Comparison of ENCODE assay signal across 14 cellular contexts in the genomic region with DNA sequence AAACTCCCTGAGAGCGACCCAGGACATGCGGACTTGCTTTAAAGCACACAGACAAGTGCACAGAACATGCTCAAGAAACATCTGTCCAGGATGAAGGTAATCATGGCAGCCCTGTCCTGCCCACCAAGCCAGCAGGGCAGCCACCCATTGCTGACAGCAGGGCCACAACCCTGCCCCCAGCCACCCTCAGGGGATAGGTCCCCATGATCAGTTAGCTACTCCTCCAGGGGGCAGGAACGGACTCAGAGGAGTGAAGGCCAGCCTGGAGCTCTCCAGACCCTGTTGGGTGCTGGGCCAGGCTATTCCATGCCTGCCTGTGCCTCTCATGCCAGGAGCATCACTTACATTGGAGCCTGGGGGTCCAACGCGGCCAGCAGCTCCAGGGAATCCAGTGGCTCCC. TPM values are rescaled to one million over a fixed set of nuclear protein-coding genes. Genes with fewer than 3 reads are reported as not detected.
DNase-seq lines count a peak whose midpoint lies in the region; ATAC-seq, FAIRE-seq and TF ChIP-seq lines count a peak whose summit lies in the region.
"Had no signal": no experiment of that assay in that cellular context is flagged by ENCODE, and none has a peak within 500 bp of the region (broad histone marks: within the 10 kb centered on the region; RNA-seq: fewer than 3 reads in every experiment).

No MANE protein-coding gene starts in this region.

- H3K27me3 ChIP-seq in SK-N-SH (ENCODE audit: insufficient read depth) (no peaks in the 10 kb centered on the region; the same call in 1 of the 2 replicates), K562 (ENCODE audit: control insufficient read depth in 2 of 2, insufficient read depth in 2 of 2, low read length in 2 of 2) (peaks cover 35 to 98% of the 10 kb centered on the region in 2 experiments), neuronal stem cell (ENCODE audit: control insufficient read depth in 3 of 3, insufficient read depth in 3 of 3, low read depth in 1 of 3, low read length in 3 of 3) (no peaks in the 10 kb centered on the region)
- H3K27me3 ChIP-seq: BLaER1 treated with 17β-estradiol and CSF1 and Interleukin-3, amounts not matched to agents 10 nM and 100 nM had no signal

- TF ChIP-seq EP300 in SK-N-SH (IDR thresholded peaks at IDR 0.05; ENCODE audit: borderline replicate concordance in 1 of 2, low read depth in 1 of 2, low read length in 1 of 2) = no peak
- TF ChIP-seq EP300 in K562 (IDR thresholded peaks at IDR 0.05; ENCODE audit: low read length) = no peak

- peaks cover 3% of the 10 kb centered on the region for H3K79me1 ChIP-seq in neuronal stem cell (ENCODE audit: low read depth, low read length)

- no peak for TF ChIP-seq POLR2A in K562 (conservative IDR thresholded peaks at IDR 0.05)

- no peaks in the 10 kb centered on the region for H3F3A ChIP-seq in SK-N-SH (replicated peaks; ENCODE audit: insufficient read depth)

- H3K9ac ChIP-seq in SK-N-SH = no peak overlapping the region
- H3K9ac ChIP-seq in K562 (ENCODE audit: insufficient read depth in 1 of 2, low read depth in 2 of 2, low read length in 2 of 2) = no peak overlapping the region
- H3K9ac ChIP-seq in neuronal stem cell (ENCODE audit: low read depth, low read length, poor library complexity) = no peak overlapping the region
- H3K9ac ChIP-seq: BLaER1 treated with 17β-estradiol and CSF1 and Interleukin-3, amounts not matched to agents 10 nM and 100 nM had no signal

- H2BK5ac ChIP-seq in neuronal stem cell (ENCODE audit: low read length) = no peak overlapping the region

- H2AFZ ChIP-seq in SK-N-SH (ENCODE audit: low read depth) (no peak overlapping the region), K562 (ENCODE audit: low read depth, low read length) (no peak overlapping the region), neuronal stem cell (ENCODE audit: low read length) (no peak overlapping the region)

- H4K91ac ChIP-seq in neuronal stem cell (ENCODE audit: low read depth, low read length, poor library complexity) = no peak overlapping the region

- no peak overlapping the region for H3K18ac ChIP-seq in neuronal stem cell (ENCODE audit: low read length)

- intact Hi-C loops in K562 (cut with micrococcal nuclease) = no loop called here

- POLR2A ChIA-PET in SK-N-SH (lab: Yijun Ruan, JAX) (no interaction called here), K562 (lab: Yijun Ruan, JAX) (no interaction called here), GM10248 (lab: Yijun Ruan, JAX) (no interaction called here)

- H3K4ac ChIP-seq in neuronal stem cell (ENCODE audit: low read length) = no peak overlapping the region

- CTCF ChIA-PET in SK-N-SH (lab: Yijun Ruan, JAX) (interaction anchor here (1.0 to 1.5 kb wide), 3 partner anchors 13 to 640 kb away, joined by 3 to 6 read pairs (median 4); a partner anchor contains a TSS), K562 (lab: Yijun Ruan, JAX; ENCODE audit: low intra/inter-chr PET ratio) (no interaction called here), GM10248 (lab: Yijun Ruan, JAX) (interaction anchor here (1.5 kb wide), 1 partner anchor 16 kb away, joined by 4 read pairs; a partner anchor contains a TSS)

- no peak for FAIRE-seq in K562 (lab: Jason Lieb, UNC)
- FAIRE-seq: GM12891 had no signal

- H3K4me1 ChIP-seq in SK-N-SH (ENCODE audit: control insufficient read depth in 1 of 2, insufficient read depth in 2 of 2, low read depth in 1 of 2, low read length in 1 of 2) (peaks cover 0 to 10% of the 10 kb centered on the region in 2 experiments; a peak in 1 of 4 replicates), K562 (replicated peaks in 1 of 2; ENCODE audit: control insufficient read depth in 2 of 2, insufficient read depth in 2 of 2, low read length in 2 of 2) (peaks cover 0 to 16% of the 10 kb centered on the region in 2 experiments; a peak in 2 of 5 replicates), neuronal stem cell (ENCODE audit: control insufficient read depth in 2 of 2, insufficient read depth in 1 of 2, low read depth in 1 of 2, low read length in 2 of 2) (no peaks in the 10 kb centered on the region)

- ATAC-seq in SK-N-SH treated with all-trans-retinoic acid at 6 μM for 48 hours = peak; percentile 13; the same call in 2 of the 3 replicates
- ATAC-seq in K562 = peak; percentile 42

- H3K79me2 ChIP-seq in SK-N-SH (ENCODE audit: insufficient read depth) = no peaks in the 10 kb centered on the region
- no peaks in the 10 kb centered on the region for H3K79me2 ChIP-seq in K562 (ENCODE audit: control insufficient read depth, insufficient read depth, low read length)

- no peak overlapping the region for H2BK12ac ChIP-seq in neuronal stem cell (ENCODE audit: low read length)

- no peak overlapping the region for H2BK15ac ChIP-seq in neuronal stem cell (ENCODE audit: low read length)

- no peak overlapping the region for H2AK5ac ChIP-seq in neuronal stem cell (ENCODE audit: low read depth, low read length)

- no peak overlapping the region for H4K8ac ChIP-seq in neuronal stem cell (ENCODE audit: low read depth, low read length)

- no peak overlapping the region for H2BK120ac ChIP-seq in neuronal stem cell (ENCODE audit: low read depth, low read length)

- peak overlapping the region; percentile 0 for H3K23ac ChIP-seq in neuronal stem cell (ENCODE audit: low read depth, low read length, poor library complexity)

- H3K36me3 ChIP-seq in SK-N-SH (replicated peaks in 1 of 2; ENCODE audit: control insufficient read depth in 1 of 2, insufficient read depth in 2 of 2, low read length in 1 of 2) = no peaks in the 10 kb centered on the region
- H3K36me3 ChIP-seq in K562 (ENCODE audit: control insufficient read depth, insufficient read depth, low read length) = no peaks in the 10 kb centered on the region
- peaks cover 98 to 100% of the 10 kb centered on the region in 2 donors for H3K36me3 ChIP-seq in neuronal stem cell (replicated peaks in 1 of 2; ENCODE audit: control insufficient read depth in 2 of 2, insufficient read depth in 2 of 2, low read length in 2 of 2)
- H3K36me3 ChIP-seq: BLaER1 treated with 17β-estradiol and CSF1 and Interleukin-3, amounts not matched to agents 10 nM and 100 nM had no signal

- no peaks in the 10 kb centered on the region for H3K9me3 ChIP-seq in SK-N-SH
- H3K9me3 ChIP-seq in K562 (replicated peaks; ENCODE audit: control insufficient read depth, insufficient read depth, low read depth, low read length) = no peaks in the 10 kb centered on the region; the same call in 1 of the 2 replicates
- H3K9me3 ChIP-seq in neuronal stem cell (replicated peaks in 1 of 2; ENCODE audit: control insufficient read depth in 2 of 2, insufficient read depth in 1 of 2, low read depth in 1 of 2, low read length in 2 of 2) = peaks cover 0 to 2% of the 10 kb centered on the region in 2 donors
- H3K9me3 ChIP-seq: BLaER1 treated with 17β-estradiol and CSF1 and Interleukin-3, amounts not matched to agents 10 nM and 100 nM had no signal

- TF ChIP-seq RAD21 in SK-N-SH (IDR thresholded peaks at IDR 0.05; ENCODE audit: low read length) (no peak), K562 (CRISPR knock-in tag; conservative IDR thresholded peaks at IDR 0.05 in 1 of 2, IDR thresholded peaks at IDR 0.05 in 1 of 2) (no peak)

- TF ChIP-seq CTCF in SK-N-SH (IDR thresholded peaks at IDR 0.05) (no peak), K562 (IDR thresholded peaks at IDR 0.05 in 2 of 3, conservative IDR thresholded peaks at IDR 0.05 in 1 of 3; ENCODE audit: insufficient read depth in 2 of 3, low read depth in 1 of 3, low read length in 3 of 3) (0 out of 6 replicates have a peak, but pooled peaks of 1 of the 3 experiments have one; percentile 8), GM10248 (IDR thresholded peaks at IDR 0.05; ENCODE audit: control extremely low read depth, extremely low read depth, low read depth, missing control alignments) (no peak)

- in situ Hi-C loops in K562 (cut with MboI) = no loop called here

- H3K14ac ChIP-seq in neuronal stem cell (ENCODE audit: low read length) = no peak overlapping the region

- H3K4me2 ChIP-seq in SK-N-SH = no peak overlapping the region
- H3K4me2 ChIP-seq in K562 (ENCODE audit: insufficient read depth, low read length) = no peak overlapping the region
- no peak overlapping the region for H3K4me2 ChIP-seq in neuronal stem cell (ENCODE audit: insufficient read depth, low read length, poor library complexity, severe bottlenecking)

- no TSS peak for BruUV-seq in K562 (replicated peaks; lab: Mats Ljungman, UMichigan)

- DNase-seq in SK-N-SH (no peak), K562 (ENCODE audit: extremely low read depth in 1 of 4, low spot score in 3 of 4) (peak in 1 of 4 experiments; percentile 42), neuronal stem cell (ENCODE audit: low spot score) (no peak), GM10248 (ENCODE audit: extremely low spot score) (no peak), germinal center (ENCODE audit: low spot score) (no peak), NCI-H1105 (lab: John Stamatoyannopoulos, UW) (no peak)
- DNase-seq: 8988T; AML-193; CD4-positive, CD25-positive, alpha-beta regulatory T cell; DMS53 had no signal

- H3K9me1 ChIP-seq in K562 (ENCODE audit: control insufficient read depth, insufficient read depth, low read length) = peaks cover 3% of the 10 kb centered on the region

- H4K20me1 ChIP-seq in SK-N-SH (ENCODE audit: insufficient read depth) (no peaks in the 10 kb centered on the region), K562 (replicated peaks; ENCODE audit: control insufficient read depth, insufficient read depth, low read length) (peaks cover 7% of the 10 kb centered on the region; the same call in 1 of the 2 replicates)
- H4K20me1 ChIP-seq: BLaER1 treated with 17β-estradiol and CSF1 and Interleukin-3, amounts not matched to agents 10 nM and 100 nM had no signal

- H3K9me2 ChIP-seq in SK-N-SH = no peaks in the 10 kb centered on the region

- 66% methylated on average over 4 of the region's 5 CpGs for WGBS in SK-N-SH (ENCODE audit: low lambda C conversion rate)
- 3% methylated on average over 5 of the region's 5 CpGs for WGBS in K562 (ENCODE audit: insufficient coverage, low coverage, missing lambda C conversion rate)
- WGBS in neuronal stem cell (ENCODE audit: extremely low coverage in 2 of 2, insufficient read length in 2 of 2, insufficient replicate concordance in 1 of 2), 2 donors = no CpG with 5 or more reads among the region's 5 CpGs

- no peak overlapping the region for H3K27ac ChIP-seq in SK-N-SH (ENCODE audit: low read depth in 2 of 2, low read length in 1 of 2)
- no peak overlapping the region for H3K27ac ChIP-seq in K562 (ENCODE audit: extremely low read depth, low read depth, low read length)
- H3K27ac ChIP-seq in neuronal stem cell (replicated peaks; ENCODE audit: low read length) = no peak overlapping the region
- H3K27ac ChIP-seq: BLaER1 treated with 17β-estradiol and CSF1 and Interleukin-3, amounts not matched to agents 10 nM and 100 nM had no signal

- H3K4me3 ChIP-seq in SK-N-SH (ENCODE audit: low read depth in 2 of 2, low read length in 1 of 2) (no peak overlapping the region), K562 (no peak overlapping the region), neuronal stem cell (ENCODE audit: low read length in 2 of 2) (no peak overlapping the region)
- H3K4me3 ChIP-seq: BLaER1 treated with 17β-estradiol and CSF1 and Interleukin-3, amounts not matched to agents 10 nM and 100 nM had no signal

RNA-seq across cellular contexts. Expression of a gene that starts 15.8 kb away (rescaled TPM):
- polyA plus RNA-seq in SK-N-SH (2012; rRNA removed) (133 and 173 TPM in 2 replicates), K562 (2011; rRNA removed) (159 and 183 TPM in 2 replicates), K562 (2014; fragmentation: Illumina TruSeq; extraction: Trizol) (86.3 and 89.1 TPM in 2 replicates), K562 (2014; fragmentation: Nextera tagmentation; extraction: Ambion mirVana) (100 to 1,000 TPM; 134 to 158 TPM), K562 (2014; rRNA removed) (52.6 and 61.5 TPM in 2 replicates)
- polyA plus RNA-seq in SK-N-SH (2012; cell fraction: cytosol; rRNA removed) = 112 and 161 TPM in 2 replicates
- polyA plus RNA-seq in SK-N-SH (2012; cell fraction: nucleus; rRNA removed) = 101 and 122 TPM in 2 replicates
- 105 and 129 TPM in 2 replicates for total RNA-seq in K562 (2011; cell fraction: chromatin; rRNA removed; ENCODE audit: low replicate concordance)
- 120 and 140 TPM in 2 replicates for total RNA-seq in K562 (2011; cell fraction: nucleolus; rRNA removed)
- total RNA-seq in K562 (2011; cell fraction: nucleoplasm; rRNA removed) = 128 and 132 TPM in 2 replicates
- total RNA-seq in K562 (2014; rRNA removed) (37.2 and 37.6 TPM in 2 replicates), K562 (2014; rRNA removed; fragmentation: Illumina TruSeq; extraction: Trizol) (56.8 and 57.2 TPM in 2 replicates), K562 (2015; rRNA removed; fragmentation: Illumina TruSeq; extraction: Trizol) (56.8 and 59.3 TPM in 2 replicates), K562 (2021) (44.6 and 47.3 TPM in 2 replicates)
- polyA plus RNA-seq in K562 (2011; cell fraction: cytosol; rRNA removed) = 127 and 142 TPM in 2 replicates
- 202 and 225 TPM in 2 replicates for polyA plus RNA-seq in K562 (2011; cell fraction: nucleus; rRNA removed)
- 68.2 and 134 TPM in 2 replicates for polyA plus RNA-seq in K562 (2012)
- polyA minus RNA-seq in K562 (2011; rRNA and poly(A)+ RNA removed) = 95.3 and 145 TPM in 2 replicates
- polyA minus RNA-seq in K562 (2011; cell fraction: cytosol; rRNA and poly(A)+ RNA removed) = 33.7 and 40.3 TPM in 2 replicates
- 68.3 and 93.2 TPM in 2 replicates for polyA minus RNA-seq in K562 (2011; cell fraction: nucleus; rRNA and poly(A)+ RNA removed)
- polyA plus RNA-seq in neuronal stem cell (2013, experiment 1 of 2) = 71.6 TPM
- 70.1 TPM for polyA plus RNA-seq in neuronal stem cell (2013, experiment 2 of 2)

RNA-seq across cellular contexts. Expression of a gene that starts 25.1 kb away (rescaled TPM):
- 0.02 TPM in 1 of 2 replicates, not detected in the other for polyA plus RNA-seq in SK-N-SH (2012; rRNA removed)
- not detected in 2 replicates for polyA plus RNA-seq in SK-N-SH (2012; cell fraction: cytosol; rRNA removed)
- 0.01 TPM in 1 of 2 replicates, not detected in the other for polyA plus RNA-seq in SK-N-SH (2012; cell fraction: nucleus; rRNA removed)
- total RNA-seq in K562 (2011; cell fraction: chromatin; rRNA removed; ENCODE audit: low replicate concordance) = not detected in 2 replicates
- not detected in 2 replicates for total RNA-seq in K562 (2011; cell fraction: nucleolus; rRNA removed)
- total RNA-seq in K562 (2011; cell fraction: nucleoplasm; rRNA removed) = not detected in 2 replicates
- total RNA-seq in K562 (2014; rRNA removed) = not detected in 2 replicates
- total RNA-seq in K562 (2014; rRNA removed; fragmentation: Illumina TruSeq; extraction: Trizol) = not detected in 2 replicates
- not detected in 2 replicates for total RNA-seq in K562 (2015; rRNA removed; fragmentation: Illumina TruSeq; extraction: Trizol)
- total RNA-seq in K562 (2021) = not detected in 2 replicates
- polyA plus RNA-seq in K562 (2011; rRNA removed) = 0.01 TPM in 1 of 2 replicates, not detected in the other
- not detected in 2 replicates for polyA plus RNA-seq in K562 (2011; cell fraction: cytosol; rRNA removed)
- polyA plus RNA-seq in K562 (2011; cell fraction: nucleus; rRNA removed) = 0.04 and 0.10 TPM in 2 replicates
- polyA plus RNA-seq in K562 (2012) = 0.03 TPM in 1 of 2 replicates, not detected in the other
- polyA plus RNA-seq in K562 (2014; fragmentation: Illumina TruSeq; extraction: Trizol) = not detected in 2 replicates
- polyA plus RNA-seq in K562 (2014; fragmentation: Nextera tagmentation; extraction: Ambion mirVana) = not detected
- 0.46 TPM in 1 of 2 replicates, not detected in the other for polyA plus RNA-seq in K562 (2014; rRNA removed)
- not detected in 2 replicates for polyA minus RNA-seq in K562 (2011; rRNA and poly(A)+ RNA removed)
- not detected in 2 replicates for polyA minus RNA-seq in K562 (2011; cell fraction: cytosol; rRNA and poly(A)+ RNA removed)
- polyA minus RNA-seq in K562 (2011; cell fraction: nucleus; rRNA and poly(A)+ RNA removed) = not detected in 2 replicates
- 481 TPM for polyA plus RNA-seq in neuronal stem cell (2013, experiment 1 of 2)
- polyA plus RNA-seq in neuronal stem cell (2013, experiment 2 of 2) = 461 TPM
- total RNA-seq: CD4-positive, CD25-positive, alpha-beta regulatory T cell; H4 had no signal
- polyA plus RNA-seq: CD4-positive, CD25-positive, alpha-beta regulatory T cell had no signal
